ENCODE assay signal across 12 cellular contexts in genomic region chr3:46928297-46928696, GRCh38. TPM values are rescaled to one million over a fixed set of nuclear protein-coding genes. Genes with fewer than 3 reads are reported as not detected.
DNase-seq lines count a peak whose midpoint lies in the region; ATAC-seq lines count a peak whose summit lies in the region.
"Had no signal": no experiment of that assay in that cellular context is flagged by ENCODE, and none has a peak within 500 bp of the region (broad histone marks: within the 10 kb centered on the region; RNA-seq: fewer than 3 reads in every experiment).

No MANE protein-coding gene starts in this region.

- peaks cover 61 to 78% (median 75%) of the 10 kb centered on the region in 3 donors for H3K4me1 Mint-ChIP-seq in IgD-negative memory B cell
- peaks cover 48% of the 10 kb centered on the region for H3K4me1 Mint-ChIP-seq in T-helper 17 cell
- H3K4me1 Mint-ChIP-seq in memory B cell = peaks cover 66% of the 10 kb centered on the region

- peak overlapping the region; percentile 96 to 97 (median 96) for H3K27ac Mint-ChIP-seq in IgD-negative memory B cell
- peak overlapping the region; percentile 90 for H3K27ac Mint-ChIP-seq in T-helper 17 cell
- H3K27ac Mint-ChIP-seq in memory B cell = peak overlapping the region; percentile 94

- no peaks in the 10 kb centered on the region for H3K9me3 ChIP-seq in T-helper 17 cell (ENCODE audit: control insufficient read depth, low read length, poor library complexity, severe bottlenecking)

- no peaks in the 10 kb centered on the region for H3K27me3 Mint-ChIP-seq in IgD-negative memory B cell
- no peaks in the 10 kb centered on the region for H3K27me3 Mint-ChIP-seq in T-helper 17 cell
- H3K27me3 Mint-ChIP-seq in memory B cell = no peaks in the 10 kb centered on the region
- H3K27me3 Mint-ChIP-seq: progenitor cell of endocrine pancreas had no signal

- H3K9me3 Mint-ChIP-seq in IgD-negative memory B cell (peaks cover 0 to 8% (median 6%) of the 10 kb centered on the region in 3 donors), memory B cell (peaks cover 7% of the 10 kb centered on the region)

- ATAC-seq in T-helper 17 cell (peak; percentile 15), memory B cell (ENCODE audit: low read depth) (peak; percentile 10), GM21576 (IDR thresholded peaks at IDR 0.05; ENCODE audit: unreplicated experiment) (no peak), HG03432 (IDR thresholded peaks at IDR 0.05; ENCODE audit: unreplicated experiment) (no peak)

- H3K4me3 Mint-ChIP-seq in IgD-negative memory B cell (peak overlapping the region; percentile 30 to 86 (median 72)), T-helper 17 cell (peak overlapping the region; percentile 6), memory B cell (peak overlapping the region; percentile 22)

- peak; percentile 85 for DNase-seq in CD1c-positive myeloid dendritic cell (ENCODE audit: extremely low spot score)
- DNase-seq in T-helper 17 cell = no peak
- no peak for DNase-seq in memory B cell (ENCODE audit: low spot score in 2 of 2)
- DNase-seq in NCI-H82 (lab: John Stamatoyannopoulos, UW) = no peak
- no peak for DNase-seq in HCEC 1CT
- DNase-seq: Calu3, NCI-H226 had no signal

- peaks cover 12% of the 10 kb centered on the region for H3K36me3 Mint-ChIP-seq in IgD-negative memory B cell
- H3K36me3 Mint-ChIP-seq in T-helper 17 cell (ENCODE audit: low read depth) = peaks cover 4% of the 10 kb centered on the region
- peaks cover 15% of the 10 kb centered on the region for H3K36me3 Mint-ChIP-seq in memory B cell

RNA-seq across cellular contexts. Expression of gene CCDC12, which starts 48.2 kb away (rescaled TPM):
- 151 TPM for polyA plus RNA-seq in IgD-negative memory B cell
- 10 to 100 TPM; 67.6 to 75.8 TPM for total RNA-seq in T-helper 17 cell

RNA-seq across cellular contexts. Expression of gene PTH1R, which starts 50.8 kb away (rescaled TPM):
- not detected for polyA plus RNA-seq in IgD-negative memory B cell
- not detected for total RNA-seq in T-helper 17 cell
- total RNA-seq: Calu3; T-helper 1 cell treated with Interleukin-12 subunit alpha and Interleukin-12 subunit beta and Interleukin-4 antibody, amounts not matched to agents 30 ng/mL and 1 ng/mL, for 36 hours had no signal

RNA-seq across cellular contexts. Expression of gene NBEAL2, which starts 51.2 kb away (rescaled TPM):
- 6.7 TPM for polyA plus RNA-seq in IgD-negative memory B cell
- 100 to 1,000 TPM; 285 to 303 TPM for total RNA-seq in T-helper 17 cell

Comparison
In these comparisons a context has a peak if more than half of its experiments do, and no peak if none do; other contexts are left out.
1. H3K4me3 Mint-ChIP-seq: peak in every context shown above with its lines; median percentile 72 in IgD-negative memory B cell; 22 in memory B cell; 6 in T-helper 17 cell.
2. ATAC-seq: peak in T-helper 17 cell (single experiment) and memory B cell (single experiment); none in GM21576 (single experiment) and HG03432 (single experiment).
3. Peak in every context shown above with its lines, with median percentiles within 50 percentile points of each other: H3K27ac Mint-ChIP-seq.